ENCODE assay signal across 26 cellular contexts in genomic region chr20:17712708-17713107, GRCh38. TPM values are rescaled to one million over a fixed set of nuclear protein-coding genes. Genes with fewer than 3 reads are reported as not detected.
"Had no signal": no experiment of that assay in that cellular context is flagged by ENCODE, and none has a peak within 500 bp of the region (broad histone marks: within the 10 kb centered on the region; RNA-seq: fewer than 3 reads in every experiment).

No MANE protein-coding gene starts in this region.

- ATAC-seq: activated CD8-positive, alpha-beta memory T cell treated with anti-CD3 and anti-CD28 coated beads, Interleukin-2, amount 10 ng/mL, durations not matched to agents 7 days and 5 days; activated naive CD4-positive, alpha-beta T cell treated with anti-CD3 and anti-CD28 coated beads, Interleukin-2, amount 50 U/mL, for 72 hours; T-helper 17 cell had no signal

- H3K9me3 Mint-ChIP-seq: activated B cell treated with CpG ODN at 0.5 μM for 24 hours; activated CD4-positive, alpha-beta T cell treated with anti-CD3 and anti-CD28 coated beads, Interleukin-2, amount 10 ng/mL, durations not matched to agents 24 days and 14 days; activated naive CD4-positive, alpha-beta T cell treated with anti-CD3 and anti-CD28 coated beads, Interleukin-2, amount 50 U/mL, for 72 hours; activated T-cell treated with anti-CD3 and anti-CD28 coated beads, Interleukin-2, amount 50 U/mL, for 24 hours; brain had no signal

- H3K36me3 Mint-ChIP-seq: activated CD8-positive, alpha-beta memory T cell treated with anti-CD3 and anti-CD28 coated beads, Interleukin-2, amount 10 ng/mL, durations not matched to agents 7 days and 5 days; activated naive CD4-positive, alpha-beta T cell treated with anti-CD3 and anti-CD28 coated beads, Interleukin-2, amount 50 U/mL, for 72 hours; brain had no signal

- H3K27me3 Mint-ChIP-seq: activated B cell treated with CpG ODN at 0.5 μM for 24 hours; activated T-cell treated with anti-CD3 and anti-CD28 coated beads, Interleukin-2, amount 50 U/mL, for 24 hours had no signal

- H3K4me1 Mint-ChIP-seq: activated B cell treated with CpG ODN at 0.5 μM for 24 hours; activated CD4-positive, alpha-beta T cell treated with anti-CD3 and anti-CD28 coated beads, Interleukin-2, amount 10 ng/mL, durations not matched to agents 24 days and 14 days; activated CD8-positive, alpha-beta memory T cell treated with anti-CD3 and anti-CD28 coated beads, Interleukin-2, amount 10 ng/mL, durations not matched to agents 7 days and 5 days; T-helper 17 cell had no signal

- H3K4me3 Mint-ChIP-seq: activated B cell treated with CpG ODN at 0.5 μM for 24 hours; activated CD4-positive, alpha-beta T cell treated with anti-CD3 and anti-CD28 coated beads, Interleukin-2, amount 10 ng/mL, durations not matched to agents 24 days and 14 days; activated CD8-positive, alpha-beta memory T cell treated with anti-CD3 and anti-CD28 coated beads, Interleukin-2, amount 10 ng/mL, durations not matched to agents 7 days and 5 days; activated T-cell treated with anti-CD3 and anti-CD28 coated beads, Interleukin-2, amount 50 U/mL, for 24 hours; brain; T-helper 17 cell had no signal

- DNase-seq: activated B cell treated with CpG ODN at 0.5 μM for 24 hours; activated CD4-positive, alpha-beta T cell treated with anti-CD3 and anti-CD28 coated beads for 1 hour; activated CD4-positive, alpha-beta T cell treated with anti-CD3 and anti-CD28 coated beads, Interleukin-2, amount 10 ng/mL, durations not matched to agents 24 days and 14 days; activated CD4-positive, alpha-beta T cell treated with anti-CD3 and anti-CD28 coated beads, Interleukin-2, amount 50 U/mL, for 48 hours; activated CD8-positive, alpha-beta memory T cell treated with anti-CD3 and anti-CD28 coated beads, Interleukin-2, amount 10 ng/mL, durations not matched to agents 7 days and 5 days; activated effector memory CD4-positive, alpha-beta T cell treated with anti-CD3 and anti-CD28 coated beads, Interleukin-2, amount 50 U/mL, for 16 hours; activated naive CD4-positive, alpha-beta T cell treated with Interleukin-2 at 50 U/mL for 16 hours; activated T-cell treated with anti-CD3 and anti-CD28 coated beads, Interleukin-2, amount 50 U/mL, for 24 hours; aorta; MG63; MV-4-11; NCI-H1092 treated with DMSO at 0.1 percent for 48 hours; NCI-H1417 treated with DMSO at 0.1 percent for 48 hours; NCI-H1694 treated with DMSO at 0.1 percent for 48 hours; NCI-H2029 treated with DMSO at 0.1 percent for 48 hours; NCI-H345; NCI-H510A; NCI-H526 treated with DMSO at 0.1 percent for 48 hours; NCI-H82; NK-92 treated with Interleukin-12 subunit alpha and Interleukin-12 subunit beta, amount 100 ng/mL, for 24 hours; Peyer's patch; SHP77; T-helper 17 cell; T-helper 9 cell had no signal

- H3K27ac Mint-ChIP-seq: activated B cell treated with CpG ODN at 0.5 μM for 24 hours; activated CD4-positive, alpha-beta T cell treated with anti-CD3 and anti-CD28 coated beads, Interleukin-2, amount 10 ng/mL, durations not matched to agents 24 days and 14 days; activated CD8-positive, alpha-beta memory T cell treated with anti-CD3 and anti-CD28 coated beads, Interleukin-2, amount 10 ng/mL, durations not matched to agents 7 days and 5 days; activated naive CD4-positive, alpha-beta T cell treated with anti-CD3 and anti-CD28 coated beads, Interleukin-2, amount 50 U/mL, for 72 hours; activated T-cell treated with anti-CD3 and anti-CD28 coated beads, Interleukin-2, amount 50 U/mL, for 24 hours; brain; T-helper 17 cell had no signal

RNA-seq across cellular contexts. Expression of gene BANF2, which starts 12.9 kb away (rescaled TPM):
- total RNA-seq: activated B cell treated with CpG ODN at 0.5 μM for 24 hours; activated CD4-positive, alpha-beta T cell treated with anti-CD3 and anti-CD28 coated beads, Interleukin-2, amount 10 ng/mL, durations not matched to agents 24 days and 14 days; activated CD8-positive, alpha-beta memory T cell treated with anti-CD3 and anti-CD28 coated beads, Interleukin-2, amount 10 ng/mL, durations not matched to agents 7 days and 5 days; activated naive CD4-positive, alpha-beta T cell treated with anti-CD3 and anti-CD28 coated beads, Interleukin-2, amount 50 U/mL, for 72 hours; aorta; Peyer's patch; T-helper 17 cell had no signal
